25 cellular contexts compared by ENCODE assay signal in genomic region chr5:178307266-178308045, GRCh38.
DNase-seq lines count a peak whose midpoint lies in the region; ATAC-seq and TF ChIP-seq lines count a peak whose summit lies in the region.
"Had no signal": no experiment of that assay in that cellular context is flagged by ENCODE, and none has a peak within 500 bp of the region (broad histone marks: within the 10 kb centered on the region; RNA-seq: fewer than 3 reads in every experiment).

No MANE protein-coding gene starts in this region.

- H3K36me3 ChIP-seq in thyroid gland: no peaks in the 10 kb centered on the region
- H3K36me3 ChIP-seq: transverse colon had no signal

- intact Hi-C loops in thyroid gland (cut with DNase I): no loop called here

- peak overlapping the region; percentile 50 to 83 (median 72) for H3K27ac Mint-ChIP-seq in nephron
- H3K27ac Mint-ChIP-seq: activated CD4-positive, alpha-beta T cell treated with anti-CD3 and anti-CD28 coated beads, Interleukin-2, amount 10 ng/mL, durations not matched to agents 24 days and 14 days; activated T-helper 2 cell treated with anti-CD3 and anti-CD28 coated beads, Interferon-gamma antibody, Interleukin-2, Interleukin-4, amounts not matched to agents 10 μg/mL and 5 μg/mL and 100 μg/mL, durations not matched to agents 14 hours and 24 hours and 36 hours; IgD-negative memory B cell; stimulated activated naive CD8-positive, alpha-beta T cell treated with anti-CD3 and anti-CD28 coated beads, Interleukin-15, Interleukin-2, amounts not matched to agents 100 ng/mL and 50 ng/mL, for 24 hours; T-helper 1 cell treated with Interleukin-12 subunit alpha and Interleukin-12 subunit beta and Interleukin-4 antibody, amounts not matched to agents 30 μg/mL and 1 μg/mL, for 36 hours had no signal

- H3K27ac ChIP-seq in coronary artery: no peak overlapping the region
- H3K27ac ChIP-seq in thyroid gland: no peak overlapping the region
- H3K27ac ChIP-seq: HL-60, psoas muscle, transverse colon had no signal

- no peak for TF ChIP-seq CTCF in coronary artery (IDR thresholded peaks at IDR 0.05)
- TF ChIP-seq CTCF in nephron (IDR thresholded peaks at IDR 0.05; ENCODE audit: unreplicated experiment in 3 of 3): no peak
- no peak for TF ChIP-seq CTCF in thyroid gland (IDR thresholded peaks at IDR 0.05)

- peak; percentile 53 for DNase-seq in activated effector memory CD4-positive, alpha-beta T cell treated with anti-CD3 and anti-CD28 coated beads, Interleukin-2, amount 50 U/mL, for 16 hours
- DNase-seq in activated effector memory CD4-positive, alpha-beta T cell treated with Interleukin-2 at 50 U/mL for 16 hours: no peak
- DNase-seq in coronary artery (ENCODE audit: low spot score) (peak; percentile 58), thyroid gland (peak; percentile 54 to 58), KBM-7 (no peak), putamen (ENCODE audit: low spot score) (no peak)
- DNase-seq: activated CD4-positive, alpha-beta T cell treated with anti-CD3 and anti-CD28 coated beads, Interleukin-2, amount 10 ng/mL, durations not matched to agents 24 days and 14 days; activated CD8-positive, alpha-beta memory T cell treated with anti-CD3 and anti-CD28 coated beads, Interleukin-2, amount 50 U/mL, for 4 hours; AML-193; COR-L47; cortex of kidney; midbrain; NCI-H2081 treated with DMSO at 0.1 percent for 48 hours; NCI-H446; stimulated activated CD4-positive, alpha-beta T cell treated with anti-CD3 and anti-CD28 coated beads, Interleukin-4, amount 100 ng/mL, for 1 hour; transverse colon had no signal

- peaks cover 37 to 53% of the 10 kb centered on the region in 2 donors for H3K4me1 ChIP-seq in thyroid gland
- H3K4me1 ChIP-seq: psoas muscle, transverse colon had no signal

- H3K4me3 ChIP-seq in coronary artery (no peak overlapping the region), thyroid gland (replicated peaks in 1 of 3) (no peak overlapping the region)
- H3K4me3 ChIP-seq: psoas muscle, transverse colon had no signal

- in situ Hi-C loops in KBM-7 (cut with MboI; ENCODE audit: low pct_unique_long_range_greater_than_20kb, low sequenced_read_pairs): no loop called here

- H3K9me3 Mint-ChIP-seq in nephron: peaks cover 6% of the 10 kb centered on the region
- H3K9me3 Mint-ChIP-seq: activated CD4-positive, alpha-beta T cell treated with anti-CD3 and anti-CD28 coated beads, Interleukin-2, amount 10 ng/mL, durations not matched to agents 24 days and 14 days; activated T-helper 2 cell treated with anti-CD3 and anti-CD28 coated beads, Interferon-gamma antibody, Interleukin-2, Interleukin-4, amounts not matched to agents 10 μg/mL and 5 μg/mL and 100 μg/mL, durations not matched to agents 14 hours and 24 hours and 36 hours; IgD-negative memory B cell; stimulated activated naive CD8-positive, alpha-beta T cell treated with anti-CD3 and anti-CD28 coated beads, Interleukin-15, Interleukin-2, amounts not matched to agents 100 ng/mL and 50 ng/mL, for 24 hours; T-helper 1 cell treated with Interleukin-12 subunit alpha and Interleukin-12 subunit beta and Interleukin-4 antibody, amounts not matched to agents 30 μg/mL and 1 μg/mL, for 36 hours had no signal

- no peak for ATAC-seq in GM21737 (IDR thresholded peaks at IDR 0.05; ENCODE audit: unreplicated experiment)
- ATAC-seq: left colon, psoas muscle had no signal

- peaks cover 62% of the 10 kb centered on the region for H3K4me1 Mint-ChIP-seq in nephron
- H3K4me1 Mint-ChIP-seq: activated CD4-positive, alpha-beta T cell treated with anti-CD3 and anti-CD28 coated beads, Interleukin-2, amount 10 ng/mL, durations not matched to agents 24 days and 14 days; IgD-negative memory B cell had no signal

- no peak for TF ChIP-seq POLR2A in thyroid gland (IDR thresholded peaks at IDR 0.05)

- H3K9me3 ChIP-seq in thyroid gland: no peaks in the 10 kb centered on the region
- H3K9me3 ChIP-seq: psoas muscle, transverse colon had no signal

- H3K36me3 Mint-ChIP-seq in nephron (ENCODE audit: low read depth): peaks cover 7% of the 10 kb centered on the region
- H3K36me3 Mint-ChIP-seq: IgD-negative memory B cell had no signal

- peak overlapping the region in 2 of 3 experiments; percentile 6 to 10 for H3K4me3 Mint-ChIP-seq in nephron
- H3K4me3 Mint-ChIP-seq: activated CD4-positive, alpha-beta T cell treated with anti-CD3 and anti-CD28 coated beads, Interleukin-2, amount 10 ng/mL, durations not matched to agents 24 days and 14 days; IgD-negative memory B cell; stimulated activated naive CD8-positive, alpha-beta T cell treated with anti-CD3 and anti-CD28 coated beads, Interleukin-15, Interleukin-2, amounts not matched to agents 100 ng/mL and 50 ng/mL, for 24 hours; T-helper 1 cell treated with Interleukin-12 subunit alpha and Interleukin-12 subunit beta and Interleukin-4 antibody, amounts not matched to agents 30 μg/mL and 1 μg/mL, for 36 hours had no signal

- peaks cover 9% of the 10 kb centered on the region for H3K27me3 Mint-ChIP-seq in nephron (ENCODE audit: low read depth)
- H3K27me3 Mint-ChIP-seq: activated CD4-positive, alpha-beta T cell treated with anti-CD3 and anti-CD28 coated beads, Interleukin-2, amount 10 ng/mL, durations not matched to agents 24 days and 14 days; stimulated activated naive CD8-positive, alpha-beta T cell treated with anti-CD3 and anti-CD28 coated beads, Interleukin-15, Interleukin-2, amounts not matched to agents 100 ng/mL and 50 ng/mL, for 24 hours had no signal

- 74 to 84% methylated on average over 30 of the region's 30 CpGs for WGBS in thyroid gland, 2 donors

- no peaks in the 10 kb centered on the region for H3K27me3 ChIP-seq in thyroid gland
- H3K27me3 ChIP-seq: transverse colon had no signal

Comparison
In these comparisons a context has a peak if more than half of its experiments do, and no peak if none do; other contexts are left out.
1. DNase-seq: peak in activated effector memory CD4-positive, alpha-beta T cell treated with anti-CD3 and anti-CD28 coated beads, Interleukin-2, amount 50 U/mL, for 16 hours (single experiment), coronary artery (single experiment) and thyroid gland (2 of 2); none in activated effector memory CD4-positive, alpha-beta T cell treated with Interleukin-2 at 50 U/mL for 16 hours (single experiment), KBM-7 (single experiment) and putamen (single experiment).